In genomic region chr12:26471560-26471959, GRCh38 we compare ENCODE assay signal across 1 cellular context.
TF ChIP-seq lines count a peak whose summit lies in the region.

No MANE protein-coding gene starts in this region.

TF ChIP-seq in GM12878, 131 proteins besides CTCF, POLR2A, EP300 and RAD21 (continued from another document and continues in another):
- TF ChIP-seq SPI1 (IDR thresholded peaks at IDR 0.05; ENCODE audit: borderline replicate concordance, insufficient read depth, low read depth, low read length) (peak; percentile 84), CEBPB (IDR thresholded peaks at IDR 0.05; ENCODE audit: borderline replicate concordance in 1 of 2, low read depth in 2 of 2, low read length in 2 of 2) (peak in 1 of 2 experiments; percentile 85; a peak in 1 of 4 replicates), CREB1 (IDR thresholded peaks at IDR 0.05; ENCODE audit: low read depth) (0 out of 2 replicates have a peak, but pooled peaks have one; percentile 24), NR2C1 (IDR thresholded peaks at IDR 0.05) (no peak), CREM (IDR thresholded peaks at IDR 0.05; ENCODE audit: low read depth) (peak; percentile 81), ZBTB4 (CRISPR knock-in tag; IDR thresholded peaks at IDR 0.05) (no peak), CBX5 (IDR thresholded peaks at IDR 0.05; ENCODE audit: low read depth) (peak; percentile 90), RELA (IDR thresholded peaks at IDR 0.05; ENCODE audit: borderline replicate concordance, partially characterized antibody) (peak; percentile 44), JUNB (IDR thresholded peaks at IDR 0.05) (peak; percentile 93), ZNF217 (IDR thresholded peaks at IDR 0.05) (peak; percentile 99), STAT3 (IDR thresholded peaks at IDR 0.05; ENCODE audit: low read depth, low read length) (0 out of 2 replicates have a peak, but pooled peaks have one; percentile 59), MXI1 (IDR thresholded peaks at IDR 0.05; ENCODE audit: low read depth, low read length) (no peak; the same call in 1 of the 2 replicates), ATF7 (IDR thresholded peaks at IDR 0.05; ENCODE audit: low read depth) (peak; percentile 88), PKNOX1 (IDR thresholded peaks at IDR 0.05) (peak; percentile 58; the same call in 1 of the 2 replicates), ZNF274 (IDR thresholded peaks at IDR 0.05; ENCODE audit: insufficient read depth, insufficient read length) (no peak), NBN (IDR thresholded peaks at IDR 0.05) (peak; percentile 93), ETV6 (conservative IDR thresholded peaks at IDR 0.05 in 1 of 2, IDR thresholded peaks at IDR 0.05 in 1 of 2; ENCODE audit: borderline replicate concordance in 1 of 2, low read depth in 1 of 2) (peak in 1 of 2 experiments; percentile 57; a peak in 1 of 4 replicates), NR2F1 (conservative IDR thresholded peaks at IDR 0.05) (peak; percentile 79), PAX8 (IDR thresholded peaks at IDR 0.05) (no peak), MTA2 (IDR thresholded peaks at IDR 0.05; ENCODE audit: low read depth) (peak; percentile 91), SREBF1 (IDR thresholded peaks at IDR 0.05; ENCODE audit: low read length) (peak; percentile 85), TCF7 (IDR thresholded peaks at IDR 0.05; ENCODE audit: borderline replicate concordance) (peak; percentile 77), PML (IDR thresholded peaks at IDR 0.05; ENCODE audit: low read length) (peak; percentile 91), CHD2 (IDR thresholded peaks at IDR 0.05; ENCODE audit: borderline replicate concordance, low read depth, low read length) (peak; percentile 48; the same call in 1 of the 2 replicates), SKIL (IDR thresholded peaks at IDR 0.05; ENCODE audit: low read depth, poor library complexity, severe bottlenecking) (peak; percentile 98), JUND (IDR thresholded peaks at IDR 0.05; ENCODE audit: low read depth, low read length) (peak; percentile 50; the same call in 1 of the 2 replicates), DPF2 (IDR thresholded peaks at IDR 0.05) (peak; percentile 81), BCL11A (IDR thresholded peaks at IDR 0.05; ENCODE audit: low read depth, low read length) (peak; percentile 78), ESRRA (IDR thresholded peaks at IDR 0.05; ENCODE audit: low read length) (no peak), ZBTB11 (CRISPR knock-in tag; IDR thresholded peaks at IDR 0.05) (no peak), MAX (IDR thresholded peaks at IDR 0.05; ENCODE audit: low read depth, low read length) (no peak), EED (IDR thresholded peaks at IDR 0.05; ENCODE audit: low read depth) (peak; percentile 81), E2F8 (IDR thresholded peaks at IDR 0.05; ENCODE audit: low read depth, partially characterized antibody) (no peak), MLLT1 (IDR thresholded peaks at IDR 0.05) (peak; percentile 36; the same call in 1 of the 2 replicates), BCL3 (IDR thresholded peaks at IDR 0.05; ENCODE audit: borderline replicate concordance, insufficient read depth, low read depth, low read length, poor library complexity, severe bottlenecking) (no peak), NR2C2 (IDR thresholded peaks at IDR 0.05; ENCODE audit: borderline replicate concordance, control insufficient read depth, insufficient read length, low read depth) (no peak), CBFB (IDR thresholded peaks at IDR 0.05; ENCODE audit: low read depth) (peak; percentile 53; the same call in 1 of the 2 replicates), FOXK2 (IDR thresholded peaks at IDR 0.05) (no peak), GABPA (IDR thresholded peaks at IDR 0.05; ENCODE audit: low read depth) (peak; percentile 64; the same call in 1 of the 2 replicates), IKZF1 (conservative IDR thresholded peaks at IDR 0.05) (peak; percentile 74), RELB (IDR thresholded peaks at IDR 0.05; ENCODE audit: low read depth) (peak; percentile 83), SMAD1 (IDR thresholded peaks at IDR 0.05; ENCODE audit: low read depth, partially characterized antibody) (no peak), GATAD2B (conservative IDR thresholded peaks at IDR 0.05; ENCODE audit: low read depth) (peak; percentile 67; the same call in 1 of the 2 replicates), IKZF2 (IDR thresholded peaks at IDR 0.05) (peak; percentile 75 to 88), TBL1XR1 (IDR thresholded peaks at IDR 0.05; ENCODE audit: low read depth, low read length) (peak; percentile 92), ZBED1 (IDR thresholded peaks at IDR 0.05; ENCODE audit: borderline replicate concordance) (peak; percentile 84), PAX5 (IDR thresholded peaks at IDR 0.05; ENCODE audit: borderline replicate concordance, low read depth, low read length) (peak; percentile 85; the same call in 1 of the 2 replicates)
